ENCODE assay signal across 13 cellular contexts in genomic region chr1:22826630-22827580, GRCh38.
A peak's percentile ranks its signal among the peaks of the same experiment; 100 is the strongest.
DNase-seq lines count a peak whose midpoint lies in the region; ATAC-seq, FAIRE-seq and TF ChIP-seq lines count a peak whose summit lies in the region.
"Had no signal": no experiment of that assay in that cellular context is flagged by ENCODE, and none has a peak within 500 bp of the region (broad histone marks: within the 10 kb centered on the region; RNA-seq: fewer than 3 reads in every experiment).

No MANE protein-coding gene starts in this region.

- peak overlapping the region; percentile 21 for H3K9ac ChIP-seq in neural progenitor cell

- peaks cover 7% of the 10 kb centered on the region for H3K27me3 Mint-ChIP-seq in neural progenitor cell (ENCODE audit: insufficient read depth, low read depth)
- H3K27me3 Mint-ChIP-seq in activated T-helper 1 cell treated with anti-CD3 and anti-CD28 coated beads, Interleukin-12 subunit alpha, Interleukin-12 subunit beta, Interleukin-2, Interleukin-4 antibody, amounts not matched to agents 30 ng/mL and 10 ng/mL and 1 ng/mL, durations not matched to agents 14 hours and 24 hours and 36 hours (ENCODE audit: insufficient read depth) = peaks cover 16% of the 10 kb centered on the region

- H3F3A ChIP-seq in neural progenitor cell (ENCODE audit: low read depth) = no peaks in the 10 kb centered on the region

- H3K27me3 ChIP-seq in heart right ventricle = no peaks in the 10 kb centered on the region
- no peaks in the 10 kb centered on the region for H3K27me3 ChIP-seq in neural progenitor cell
- H3K27me3 ChIP-seq: SJSA1 had no signal

- no peaks in the 10 kb centered on the region for H3K36me3 ChIP-seq in heart right ventricle
- H3K36me3 ChIP-seq in neural progenitor cell = no peaks in the 10 kb centered on the region
- H3K36me3 ChIP-seq: SJSA1 had no signal

- H3K9me3 ChIP-seq in heart right ventricle (no peaks in the 10 kb centered on the region), neural progenitor cell (ENCODE audit: low read depth) (no peaks in the 10 kb centered on the region)
- H3K9me3 ChIP-seq: SJSA1 had no signal

- peaks cover 53% of the 10 kb centered on the region for H4K20me1 ChIP-seq in neural progenitor cell (ENCODE audit: low read depth)

- H3K27ac Mint-ChIP-seq in neural progenitor cell = peak overlapping the region; percentile 84
- H3K27ac Mint-ChIP-seq in activated T-helper 1 cell treated with anti-CD3 and anti-CD28 coated beads, Interleukin-12 subunit alpha, Interleukin-12 subunit beta, Interleukin-2, Interleukin-4 antibody, amounts not matched to agents 30 ng/mL and 10 ng/mL and 1 ng/mL, durations not matched to agents 14 hours and 24 hours and 36 hours = no peak overlapping the region

- peaks cover 48% of the 10 kb centered on the region for H3K4me1 Mint-ChIP-seq in neural progenitor cell
- H3K4me1 Mint-ChIP-seq in activated T-helper 1 cell treated with anti-CD3 and anti-CD28 coated beads, Interleukin-12 subunit alpha, Interleukin-12 subunit beta, Interleukin-2, Interleukin-4 antibody, amounts not matched to agents 30 ng/mL and 10 ng/mL and 1 ng/mL, durations not matched to agents 14 hours and 24 hours and 36 hours (ENCODE audit: low read depth) = no peaks in the 10 kb centered on the region

- intact Hi-C loops in heart right ventricle (cut with DNase I) = no loop called here
- intact Hi-C loops in activated T-helper 1 cell treated with anti-CD3 and anti-CD28 coated beads, Interleukin-12 subunit alpha, Interleukin-12 subunit beta, Interleukin-2, Interleukin-4 antibody, amounts not matched to agents 30 ng/mL and 10 ng/mL and 1 ng/mL, durations not matched to agents 14 hours and 24 hours and 36 hours (cut with micrococcal nuclease) = no loop called here

- TF ChIP-seq CTCF in heart right ventricle (IDR thresholded peaks at IDR 0.05) (peak in 1 of 9 donors; percentile 10), neural progenitor cell (IDR thresholded peaks at IDR 0.05) (no peak)

- FAIRE-seq in RCC 7860 (lab: Jason Lieb, UNC) = no peak

- H3K4me3 ChIP-seq in heart right ventricle (no peak overlapping the region), neural progenitor cell (no peak overlapping the region)
- H3K4me3 ChIP-seq: SJSA1 had no signal

- H3K36me3 Mint-ChIP-seq in neural progenitor cell = no peaks in the 10 kb centered on the region
- H3K36me3 Mint-ChIP-seq in activated T-helper 1 cell treated with anti-CD3 and anti-CD28 coated beads, Interleukin-12 subunit alpha, Interleukin-12 subunit beta, Interleukin-2, Interleukin-4 antibody, amounts not matched to agents 30 ng/mL and 10 ng/mL and 1 ng/mL, durations not matched to agents 14 hours and 24 hours and 36 hours (ENCODE audit: low read depth) = no peaks in the 10 kb centered on the region

- H3K79me2 ChIP-seq in neural progenitor cell (ENCODE audit: low read depth) = no peaks in the 10 kb centered on the region

- H3K4me2 ChIP-seq in neural progenitor cell = no peak overlapping the region

- no peaks in the 10 kb centered on the region for H3K9me3 Mint-ChIP-seq in neural progenitor cell
- no peaks in the 10 kb centered on the region for H3K9me3 Mint-ChIP-seq in activated T-helper 1 cell treated with anti-CD3 and anti-CD28 coated beads, Interleukin-12 subunit alpha, Interleukin-12 subunit beta, Interleukin-2, Interleukin-4 antibody, amounts not matched to agents 30 ng/mL and 10 ng/mL and 1 ng/mL, durations not matched to agents 14 hours and 24 hours and 36 hours

- H3K4me1 ChIP-seq in heart right ventricle (peaks cover 0 to 36% (median 22%) of the 10 kb centered on the region in 9 donors), neural progenitor cell (peaks cover 32% of the 10 kb centered on the region)

- peak overlapping the region; percentile 14 to 76 (median 56) for H3K27ac ChIP-seq in heart right ventricle
- H3K27ac ChIP-seq in neural progenitor cell = no peak overlapping the region
- H3K27ac ChIP-seq: SJSA1 had no signal

- ATAC-seq in heart right ventricle = peak; percentile 60 to 92 (median 76)
- no peak for ATAC-seq in GM19035 (IDR thresholded peaks at IDR 0.05; ENCODE audit: unreplicated experiment)

- H3K4me3 Mint-ChIP-seq in neural progenitor cell = peak overlapping the region; percentile 35
- no peak overlapping the region for H3K4me3 Mint-ChIP-seq in activated T-helper 1 cell treated with anti-CD3 and anti-CD28 coated beads, Interleukin-12 subunit alpha, Interleukin-12 subunit beta, Interleukin-2, Interleukin-4 antibody, amounts not matched to agents 30 ng/mL and 10 ng/mL and 1 ng/mL, durations not matched to agents 14 hours and 24 hours and 36 hours

- 56 to 57% methylated on average over 15 of the region's 15 CpGs for WGBS in heart right ventricle, 2 donors

- DNase-seq in EH (ENCODE audit: low read depth) (peak; percentile 64), RCC 7860 (ENCODE audit: low spot score) (peak; percentile 22), heart right ventricle (peak; percentile 29 to 33), neural progenitor cell (ENCODE audit: low spot score) (no peak), OCI-M2 (lab: John Stamatoyannopoulos, UW; ENCODE audit: unreplicated experiment) (no peak), T-helper 1 cell (no peak)
- DNase-seq in activated T-helper 1 cell treated with anti-CD3 and anti-CD28 coated beads, Interleukin-12 subunit alpha, Interleukin-12 subunit beta, Interleukin-2, Interleukin-4 antibody, amounts not matched to agents 30 ng/mL and 10 ng/mL and 1 ng/mL, durations not matched to agents 14 hours and 24 hours and 36 hours (ENCODE audit: low spot score) = no peak
- DNase-seq: activated CD4-positive, alpha-beta T cell treated with anti-CD3 and anti-CD28 coated beads, Interleukin-2, amount 50 U/mL, for 1 hour; GOT3; NCI-H187 treated with DMSO at 0.1 percent for 48 hours; stimulated activated CD4-positive, alpha-beta T cell treated with anti-CD3 and anti-CD28 coated beads, Interleukin-2, amount 100 ng/mL, for 24 hours had no signal

- H2AFZ ChIP-seq in neural progenitor cell (replicated peaks) = no peak overlapping the region

Comparison
In these comparisons a context has a peak if more than half of its experiments do, and no peak if none do; other contexts are left out.
1. DNase-seq: peak in EH (single experiment), RCC 7860 (single experiment) and heart right ventricle (2 of 2); none in neural progenitor cell (single experiment), activated T-helper 1 cell treated with anti-CD3 and anti-CD28 coated beads, Interleukin-12 subunit alpha, Interleukin-12 subunit beta, Interleukin-2, Interleukin-4 antibody, amounts not matched to agents 30 ng/mL and 10 ng/mL and 1 ng/mL, durations not matched to agents 14 hours and 24 hours and 36 hours (single experiment), OCI-M2 (single experiment) and T-helper 1 cell (0 of 5).